In the genomic region with DNA sequence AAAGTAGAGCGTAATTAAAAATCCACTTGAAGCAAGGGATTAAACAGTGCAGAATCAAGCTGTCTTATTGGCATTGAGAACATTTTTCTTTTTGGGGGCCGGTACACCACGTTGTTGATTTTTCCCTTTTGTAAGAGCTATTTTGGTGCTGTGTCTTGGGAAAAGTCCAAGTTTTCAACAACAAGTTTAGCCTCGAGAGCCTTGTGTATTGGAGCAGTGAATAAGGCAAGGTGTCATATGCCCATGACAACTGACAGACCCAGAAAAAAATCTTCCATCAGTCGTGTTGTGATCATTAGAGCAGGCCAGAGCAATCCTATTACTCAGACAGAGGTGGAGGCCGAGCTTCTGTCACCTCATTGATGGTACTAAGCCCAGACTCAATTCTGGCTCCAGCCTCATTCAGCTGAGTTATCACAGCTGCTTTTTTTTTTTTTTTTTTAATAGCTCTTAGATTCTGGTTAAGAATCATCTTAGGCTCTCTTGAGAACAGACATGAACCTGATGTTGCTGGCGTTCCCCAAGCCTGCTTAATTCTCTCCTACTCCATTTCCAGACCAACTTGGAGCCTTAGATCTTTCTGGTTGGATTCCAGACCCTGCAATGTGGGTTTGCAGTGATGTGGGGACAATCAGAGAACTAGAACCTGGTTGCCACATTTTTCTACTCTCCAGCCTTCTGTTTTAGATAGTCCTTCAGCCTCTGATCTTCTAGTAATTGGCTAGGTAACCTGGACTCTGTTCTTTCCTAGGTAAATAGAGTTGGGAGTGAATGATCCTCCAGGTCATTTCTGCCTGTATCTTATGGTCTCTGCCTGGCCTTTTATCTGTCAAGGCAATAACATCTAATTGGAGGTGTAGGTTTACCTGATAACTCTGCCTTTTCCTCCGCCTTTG, we compare ENCODE assay signal across 12 cellular contexts. TPM values are rescaled to one million over a fixed set of nuclear protein-coding genes. Genes with fewer than 3 reads are reported as not detected.
A peak's percentile ranks its signal among the peaks of the same experiment; 100 is the strongest.
DNase-seq lines count a peak whose midpoint lies in the region; ATAC-seq and TF ChIP-seq lines count a peak whose summit lies in the region.
"Had no signal": no experiment of that assay in that cellular context is flagged by ENCODE, and none has a peak within 500 bp of the region (broad histone marks: within the 10 kb centered on the region; RNA-seq: fewer than 3 reads in every experiment).

No MANE protein-coding gene starts in this region.

- intact Hi-C loops in esophagus squamous epithelium (cut with DNase I) (no loop called here), mucosa of descending colon (cut with DNase I, micrococcal nuclease) (no loop called here)

- no peaks in the 10 kb centered on the region for H3K36me3 Mint-ChIP-seq in activated T-cell treated with anti-CD3 and anti-CD28 coated beads, Interleukin-2, amount 50 U/mL, for 24 hours (ENCODE audit: low read depth)
- H3K36me3 Mint-ChIP-seq: CD4-positive, alpha-beta memory T cell; stimulated activated naive B cell treated with anti-CD40 and anti-IgM and Interleukin-4, amounts not matched to agents 10 μg/mL and 1 μg/mL and 100 μg/mL, for 72 hours had no signal

- no peaks in the 10 kb centered on the region for H4K20me1 ChIP-seq in OCI-LY1 (ENCODE audit: insufficient read depth, low read length)

- no peak overlapping the region for H3K9ac ChIP-seq in OCI-LY1 (ENCODE audit: low read length)

- H3K9me2 ChIP-seq in OCI-LY1 (ENCODE audit: low read depth, low read length) = no peaks in the 10 kb centered on the region

- H3K4me3 ChIP-seq in OCI-LY1 (ENCODE audit: low read depth, low read length, poor library complexity, severe bottlenecking) (no peak overlapping the region), esophagus squamous epithelium (no peak overlapping the region), mucosa of descending colon (no peak overlapping the region), upper lobe of left lung (no peak overlapping the region)

- no peaks in the 10 kb centered on the region for H3K27me3 ChIP-seq in OCI-LY1 (ENCODE audit: insufficient read depth, low read length)
- no peaks in the 10 kb centered on the region for H3K27me3 ChIP-seq in esophagus squamous epithelium
- H3K27me3 ChIP-seq in upper lobe of left lung = no peaks in the 10 kb centered on the region

- H3K27ac Mint-ChIP-seq in activated T-cell treated with anti-CD3 and anti-CD28 coated beads, Interleukin-2, amount 50 U/mL, for 24 hours = no peak overlapping the region
- H3K27ac Mint-ChIP-seq: activated T-helper 17 cell treated with anti-CD3 and anti-CD28 coated beads, Interleukin-2, amount 50 U/mL, for 72 hours; CD4-positive, alpha-beta memory T cell; stimulated activated naive B cell treated with anti-CD40 and anti-IgM and Interleukin-4, amounts not matched to agents 10 μg/mL and 1 μg/mL and 100 μg/mL, for 72 hours had no signal

- peaks cover 8% of the 10 kb centered on the region for H3K4me1 Mint-ChIP-seq in activated T-cell treated with anti-CD3 and anti-CD28 coated beads, Interleukin-2, amount 50 U/mL, for 24 hours (ENCODE audit: low read depth)
- H3K4me1 Mint-ChIP-seq: activated T-helper 17 cell treated with anti-CD3 and anti-CD28 coated beads, Interleukin-2, amount 50 U/mL, for 72 hours had no signal

- 51 to 66% methylated on average over 8 of the region's 8 CpGs for WGBS in esophagus squamous epithelium, 2 donors
- WGBS in upper lobe of left lung, 2 donors = 50 to 55% methylated on average over 8 of the region's 8 CpGs

- no peak overlapping the region for H3K4me2 ChIP-seq in OCI-LY1 (ENCODE audit: low read length)

- TF ChIP-seq EP300 in upper lobe of left lung (IDR thresholded peaks at IDR 0.05) = no peak

- TF ChIP-seq CTCF in OCI-LY1 (IDR thresholded peaks at IDR 0.05; ENCODE audit: low read length) (no peak), esophagus squamous epithelium (IDR thresholded peaks at IDR 0.05) (no peak), mucosa of descending colon (IDR thresholded peaks at IDR 0.05) (no peak), upper lobe of left lung (IDR thresholded peaks at IDR 0.05) (no peak)

- DNase-seq in esophagus squamous epithelium (lab: John Stamatoyannopoulos, UW) = no peak
- DNase-seq in mucosa of descending colon = peak in 1 of 3 donors; percentile 25
- no peak for DNase-seq in upper lobe of left lung
- no peak for DNase-seq in NCI-H1048 (lab: John Stamatoyannopoulos, UW)
- no peak for DNase-seq in activated T-cell treated with anti-CD3 and anti-CD28 coated beads, Interleukin-2, amount 50 U/mL, for 24 hours
- DNase-seq: CD4-positive, alpha-beta memory T cell; central memory CD4-positive, alpha-beta T cell; islet precursor cell; stimulated activated naive B cell treated with anti-CD40 and anti-IgM and Interleukin-4, amounts not matched to agents 10 μg/mL and 1 μg/mL and 100 μg/mL, for 72 hours had no signal

- no peaks in the 10 kb centered on the region for H3F3A ChIP-seq in OCI-LY1 (ENCODE audit: insufficient read depth, low read length)

- no peak for TF ChIP-seq POLR2A in esophagus squamous epithelium (IDR thresholded peaks at IDR 0.05)
- TF ChIP-seq POLR2A in upper lobe of left lung (IDR thresholded peaks at IDR 0.05) = no peak

- peak overlapping the region; percentile 72 for H3K27ac ChIP-seq in OCI-LY1 (ENCODE audit: low read depth, low read length, poor library complexity, severe bottlenecking)
- H3K27ac ChIP-seq in esophagus squamous epithelium = peak overlapping the region in 3 of 4 donors; percentile 49 to 63 (median 62)
- H3K27ac ChIP-seq in upper lobe of left lung = peak overlapping the region in 3 of 4 donors; percentile 31 to 54 (median 35)

- H3K36me3 ChIP-seq in OCI-LY1 (ENCODE audit: insufficient read depth, low read length) = no peaks in the 10 kb centered on the region
- H3K36me3 ChIP-seq in esophagus squamous epithelium = no peaks in the 10 kb centered on the region
- H3K36me3 ChIP-seq in mucosa of descending colon (ENCODE audit: low read depth) = no peaks in the 10 kb centered on the region
- H3K36me3 ChIP-seq in upper lobe of left lung = no peaks in the 10 kb centered on the region

- H3K79me2 ChIP-seq in OCI-LY1 (ENCODE audit: insufficient read depth, low read length) = no peaks in the 10 kb centered on the region

- no peaks in the 10 kb centered on the region for H3K9me3 ChIP-seq in OCI-LY1 (ENCODE audit: low read length)
- no peaks in the 10 kb centered on the region for H3K9me3 ChIP-seq in esophagus squamous epithelium
- H3K9me3 ChIP-seq in mucosa of descending colon = no peaks in the 10 kb centered on the region
- no peaks in the 10 kb centered on the region for H3K9me3 ChIP-seq in upper lobe of left lung

- no peak overlapping the region for H3K4me3 Mint-ChIP-seq in activated T-cell treated with anti-CD3 and anti-CD28 coated beads, Interleukin-2, amount 50 U/mL, for 24 hours
- H3K4me3 Mint-ChIP-seq: activated T-helper 17 cell treated with anti-CD3 and anti-CD28 coated beads, Interleukin-2, amount 50 U/mL, for 72 hours; CD4-positive, alpha-beta memory T cell had no signal

- no peaks in the 10 kb centered on the region for H3K9me3 Mint-ChIP-seq in activated T-cell treated with anti-CD3 and anti-CD28 coated beads, Interleukin-2, amount 50 U/mL, for 24 hours
- H3K9me3 Mint-ChIP-seq: activated T-helper 17 cell treated with anti-CD3 and anti-CD28 coated beads, Interleukin-2, amount 50 U/mL, for 72 hours; stimulated activated naive B cell treated with anti-CD40 and anti-IgM and Interleukin-4, amounts not matched to agents 10 μg/mL and 1 μg/mL and 100 μg/mL, for 72 hours had no signal

- peaks cover 43% of the 10 kb centered on the region for H3K27me3 Mint-ChIP-seq in activated T-cell treated with anti-CD3 and anti-CD28 coated beads, Interleukin-2, amount 50 U/mL, for 24 hours

- no peak overlapping the region for H2AFZ ChIP-seq in OCI-LY1 (ENCODE audit: low read length)

- ATAC-seq in mucosa of descending colon = peak; percentile 82
- peak; percentile 85 to 86 for ATAC-seq in upper lobe of left lung (ENCODE audit: low FRiP score in 2 of 2)
- ATAC-seq in HG02870 (IDR thresholded peaks at IDR 0.05; ENCODE audit: unreplicated experiment) = no peak
- ATAC-seq: activated T-helper 17 cell treated with anti-CD3 and anti-CD28 coated beads, Interleukin-2, amount 50 U/mL, for 72 hours; stimulated activated naive B cell treated with anti-CD40 and anti-IgM and Interleukin-4, amounts not matched to agents 10 μg/mL and 1 μg/mL and 100 μg/mL, for 72 hours had no signal

- H3K4me1 ChIP-seq in OCI-LY1 (ENCODE audit: insufficient read depth, low read length, severe bottlenecking) = peaks cover 35% of the 10 kb centered on the region
- peaks cover 0 to 12% (median 0%) of the 10 kb centered on the region in 3 donors for H3K4me1 ChIP-seq in esophagus squamous epithelium
- H3K4me1 ChIP-seq in mucosa of descending colon (ENCODE audit: low read depth) = peaks cover 11% of the 10 kb centered on the region
- H3K4me1 ChIP-seq in upper lobe of left lung = peaks cover 0 to 7% (median 2%) of the 10 kb centered on the region in 4 donors

RNA-seq across cellular contexts. Expression of gene MOGAT1, which starts 43.2 kb away (rescaled TPM):
- total RNA-seq in esophagus squamous epithelium (not detected), mucosa of descending colon (under 1 TPM in 1 of 3 donors, not detected in 2; 0.38 TPM), upper lobe of left lung (1 to 10 TPM in 4 of 6 donors, under 1 TPM in 2; 0.46 to 4.4 (median 1.1) TPM)
- total RNA-seq: activated T-helper 17 cell treated with anti-CD3 and anti-CD28 coated beads, Interleukin-2, amount 50 U/mL, for 72 hours; CD4-positive, alpha-beta memory T cell had no signal

RNA-seq across cellular contexts. Expression of gene FARSB, which starts 58.7 kb away (rescaled TPM):
- total RNA-seq in esophagus squamous epithelium (10 to 100 TPM in 3 of 4 donors, 1 to 10 TPM in 1; 9.7 to 26.8 (median 20.9) TPM), mucosa of descending colon (10 to 100 TPM; 18.0 to 27.2 (median 21.1) TPM), upper lobe of left lung (10 to 100 TPM in 3 of 6 donors, 1 to 10 TPM in 3; 2.0 to 12.5 (median 10.2) TPM)
